ENCODE assay signal across 11 cellular contexts in genomic region chr3:182969277-182969676, GRCh38. TPM values are rescaled to one million over a fixed set of nuclear protein-coding genes. Genes with fewer than 3 reads are reported as not detected.
DNase-seq lines count a peak whose midpoint lies in the region; ATAC-seq and TF ChIP-seq lines count a peak whose summit lies in the region.
"Had no signal": no experiment of that assay in that cellular context is flagged by ENCODE, and none has a peak within 500 bp of the region (broad histone marks: within the 10 kb centered on the region; RNA-seq: fewer than 3 reads in every experiment).

No MANE protein-coding gene starts in this region.

- H3K27me3 ChIP-seq in adipocyte (replicated peaks; ENCODE audit: control insufficient read depth, insufficient read depth, low read length) (no peaks in the 10 kb centered on the region), kidney epithelial cell (ENCODE audit: control insufficient read depth, insufficient read depth, low read length) (no peaks in the 10 kb centered on the region), gastroesophageal sphincter (no peaks in the 10 kb centered on the region)

- ATAC-seq in gastroesophageal sphincter: no peak
- ATAC-seq in HG03175 (IDR thresholded peaks at IDR 0.05; ENCODE audit: unreplicated experiment): no peak

- no peak for TF ChIP-seq EP300 in gastroesophageal sphincter (IDR thresholded peaks at IDR 0.05)

- no peak overlapping the region for H3K4me3 ChIP-seq in adipocyte (ENCODE audit: low read length)
- H3K4me3 ChIP-seq in kidney epithelial cell (ENCODE audit: low read depth, low read length): no peak overlapping the region
- no peak overlapping the region for H3K4me3 ChIP-seq in gastroesophageal sphincter

- H3K9ac ChIP-seq in adipocyte (ENCODE audit: low read length): no peak overlapping the region

- peaks cover 33% of the 10 kb centered on the region for H3K4me1 ChIP-seq in adipocyte (ENCODE audit: control insufficient read depth, insufficient read depth, low read length)
- H3K4me1 ChIP-seq in gastroesophageal sphincter: peaks cover 0 to 34% (median 3%) of the 10 kb centered on the region in 3 donors

- peak; percentile 29 for DNase-seq in AG08396 (ENCODE audit: low spot score)
- DNase-seq in HCEC 1CT: peak; percentile 54
- peak; percentile 52 for DNase-seq in adipocyte (ENCODE audit: low read depth)
- peak; percentile 26 for DNase-seq in kidney epithelial cell (ENCODE audit: low read depth)
- DNase-seq in nucleus accumbens (lab: John Stamatoyannopoulos, UW): no peak
- no peak for DNase-seq in NCI-H526 (lab: John Stamatoyannopoulos, UW)
- DNase-seq: effector CD8-positive, alpha-beta T cell; NCI-H1417; Right ventricle myocardium superior had no signal

- TF ChIP-seq CTCF in kidney epithelial cell (IDR thresholded peaks at IDR 0.05; ENCODE audit: insufficient read depth, low read length, poor library complexity, severe bottlenecking): no peak
- no peak for TF ChIP-seq CTCF in gastroesophageal sphincter (IDR thresholded peaks at IDR 0.05)

- no peak for TF ChIP-seq POLR2A in gastroesophageal sphincter (IDR thresholded peaks at IDR 0.05)

- H3K27ac ChIP-seq in gastroesophageal sphincter: no peak overlapping the region

- H3K36me3 ChIP-seq in adipocyte (ENCODE audit: control insufficient read depth, insufficient read depth, low read length, severe bottlenecking) (peaks cover 6% of the 10 kb centered on the region), kidney epithelial cell (ENCODE audit: control insufficient read depth, insufficient read depth, low read length) (no peaks in the 10 kb centered on the region), gastroesophageal sphincter (no peaks in the 10 kb centered on the region)

- H3K9me3 ChIP-seq in adipocyte (ENCODE audit: control insufficient read depth, low read length): no peaks in the 10 kb centered on the region
- H3K9me3 ChIP-seq in gastroesophageal sphincter: no peaks in the 10 kb centered on the region

RNA-seq across cellular contexts. Expression of gene DCUN1D1, which starts 11.1 kb away (rescaled TPM):
- 21.9 and 26.2 TPM in 2 replicates for total RNA-seq in kidney epithelial cell
- total RNA-seq in gastroesophageal sphincter: 10 to 100 TPM; 35.6 to 48.3 (median 42.8) TPM

Comparison
In these comparisons a context has a peak if more than half of its experiments do, and no peak if none do; other contexts are left out.
1. DNase-seq: peak in AG08396 (single experiment), HCEC 1CT (single experiment), adipocyte (single experiment) and kidney epithelial cell (single experiment); none in nucleus accumbens (0 of 56) and NCI-H526 (0 of 2).